In genomic region chr13:49494645-49495044, GRCh38 we compare ENCODE assay signal across 8 cellular contexts. TPM values are rescaled to one million over a fixed set of nuclear protein-coding genes. Genes with fewer than 3 reads are reported as not detected.
DNase-seq lines count a peak whose midpoint lies in the region; ATAC-seq, FAIRE-seq and TF ChIP-seq lines count a peak whose summit lies in the region.

No MANE protein-coding gene starts in this region.

- H3K4me1 Mint-ChIP-seq in CD4-positive, CD25-positive, alpha-beta regulatory T cell: peaks cover 27 to 50% (median 35%) of the 10 kb centered on the region in 4 donors
- H3K4me1 Mint-ChIP-seq in neural progenitor cell: peaks cover 2% of the 10 kb centered on the region

- H3K9ac ChIP-seq in mammary epithelial cell (ENCODE audit: insufficient read depth, low read length) (no peak overlapping the region), neural progenitor cell (no peak overlapping the region)

- no peak for FAIRE-seq in GM12892 (lab: Jason Lieb, UNC)

- TF ChIP-seq CTCF in mammary epithelial cell (conservative IDR thresholded peaks at IDR 0.05 in 1 of 2, IDR thresholded peaks at IDR 0.05 in 1 of 2; ENCODE audit: extremely low read depth in 1 of 2, insufficient read depth in 1 of 2, low read depth in 1 of 2, low read length in 2 of 2) (no peak), neural progenitor cell (IDR thresholded peaks at IDR 0.05) (no peak)

- dilution Hi-C loops in mammary epithelial cell (cut with HindIII; ENCODE audit: low sequenced_read_pairs): no loop called here

- TF ChIP-seq POLR2A in GM12892 (IDR thresholded peaks at IDR 0.05; ENCODE audit: low read depth, low read length): no peak

- peaks cover 31% of the 10 kb centered on the region for H3F3A ChIP-seq in neural progenitor cell (ENCODE audit: low read depth)

- intact Hi-C loops in mammary epithelial cell (cut with micrococcal nuclease): loop anchor here (5.0 kb wide), 1 partner anchor 113 kb away; no protein-coding TSS in a partner anchor

- no peaks in the 10 kb centered on the region for H3K27me3 Mint-ChIP-seq in CD4-positive, CD25-positive, alpha-beta regulatory T cell
- H3K27me3 Mint-ChIP-seq in neural progenitor cell (ENCODE audit: insufficient read depth, low read depth): no peaks in the 10 kb centered on the region

- peak overlapping the region; percentile 60 for H3K4me3 ChIP-seq in CD4-positive, CD25-positive, alpha-beta regulatory T cell (ENCODE audit: low read depth, low read length)
- peak overlapping the region; percentile 19 to 76 (median 57) for H3K4me3 ChIP-seq in mammary epithelial cell (replicated peaks in 1 of 3; ENCODE audit: insufficient read depth in 1 of 3, low read depth in 2 of 3, low read length in 3 of 3)
- peak overlapping the region; percentile 48 for H3K4me3 ChIP-seq in neural progenitor cell

- peaks cover 46% of the 10 kb centered on the region for H3K4me1 ChIP-seq in CD4-positive, CD25-positive, alpha-beta regulatory T cell (ENCODE audit: control insufficient read depth, insufficient read depth, low read length, poor library complexity, severe bottlenecking)
- H3K4me1 ChIP-seq in mammary epithelial cell (ENCODE audit: insufficient read depth, low read length) (peaks cover 20% of the 10 kb centered on the region), neural progenitor cell (no peaks in the 10 kb centered on the region)

- H2AFZ ChIP-seq in mammary epithelial cell (ENCODE audit: low read depth, low read length): no peak overlapping the region
- peak overlapping the region; percentile 97 for H2AFZ ChIP-seq in neural progenitor cell (replicated peaks)

- no peaks in the 10 kb centered on the region for H3K9me3 ChIP-seq in CD4-positive, CD25-positive, alpha-beta regulatory T cell (ENCODE audit: control insufficient read depth in 2 of 2, low read length in 2 of 2)
- no peaks in the 10 kb centered on the region for H3K9me3 ChIP-seq in KOPT-K1 (ENCODE audit: insufficient read depth, low read length, poor library complexity, severe bottlenecking)
- H3K9me3 ChIP-seq in mammary epithelial cell (replicated peaks; ENCODE audit: insufficient read depth, low read length): no peaks in the 10 kb centered on the region
- no peaks in the 10 kb centered on the region for H3K9me3 ChIP-seq in neural progenitor cell (ENCODE audit: low read depth)

- peak overlapping the region; percentile 91 for H3K27ac ChIP-seq in CD4-positive, CD25-positive, alpha-beta regulatory T cell (ENCODE audit: insufficient read depth, low read length, poor library complexity, severe bottlenecking)
- peak overlapping the region; percentile 83 for H3K27ac ChIP-seq in KOPT-K1 (ENCODE audit: low read depth, low read length, poor library complexity, severe bottlenecking)
- H3K27ac ChIP-seq in mammary epithelial cell (ENCODE audit: insufficient read depth, low read depth, low read length): peak overlapping the region; percentile 66
- H3K27ac ChIP-seq in neural progenitor cell: no peak overlapping the region

- H3K9me3 Mint-ChIP-seq in CD4-positive, CD25-positive, alpha-beta regulatory T cell: no peaks in the 10 kb centered on the region
- peaks cover 5% of the 10 kb centered on the region for H3K9me3 Mint-ChIP-seq in neural progenitor cell

- H3K4me2 ChIP-seq in mammary epithelial cell (ENCODE audit: insufficient read depth, low read depth, low read length) (peak overlapping the region; percentile 92), neural progenitor cell (peak overlapping the region; percentile 79)

- H3K36me3 Mint-ChIP-seq in CD4-positive, CD25-positive, alpha-beta regulatory T cell: peaks cover 18% of the 10 kb centered on the region
- peaks cover 5% of the 10 kb centered on the region for H3K36me3 Mint-ChIP-seq in neural progenitor cell

- peaks cover 3% of the 10 kb centered on the region for H3K36me3 ChIP-seq in CD4-positive, CD25-positive, alpha-beta regulatory T cell (ENCODE audit: control insufficient read depth, insufficient read depth, low read length)
- H3K36me3 ChIP-seq in KOPT-K1 (ENCODE audit: insufficient read depth, low read length) (peaks cover 24% of the 10 kb centered on the region), mammary epithelial cell (ENCODE audit: insufficient read depth, low read length) (peaks cover 5% of the 10 kb centered on the region), neural progenitor cell (no peaks in the 10 kb centered on the region)

- in situ Hi-C loops in mammary epithelial cell (cut with MboI; ENCODE audit: low sequenced_read_pairs in 2 of 2): no loop called here

- BruUV-seq in mammary epithelial cell (replicated peaks; lab: Mats Ljungman, UMichigan): no TSS peak

- peak overlapping the region; percentile 98 to 99 (median 99) for H3K4me3 Mint-ChIP-seq in CD4-positive, CD25-positive, alpha-beta regulatory T cell
- no peak overlapping the region for H3K4me3 Mint-ChIP-seq in neural progenitor cell

- no peaks in the 10 kb centered on the region for H3K79me2 ChIP-seq in mammary epithelial cell (ENCODE audit: insufficient read depth, low read length)
- no peaks in the 10 kb centered on the region for H3K79me2 ChIP-seq in neural progenitor cell (ENCODE audit: low read depth)

- H4K20me1 ChIP-seq in mammary epithelial cell (ENCODE audit: insufficient read depth, low read length) (no peaks in the 10 kb centered on the region), neural progenitor cell (ENCODE audit: low read depth) (no peaks in the 10 kb centered on the region)

- DNase-seq in CD4-positive, CD25-positive, alpha-beta regulatory T cell: peak in 1 of 3 donors; percentile 16
- DNase-seq in mammary epithelial cell: no peak
- no peak for DNase-seq in neural progenitor cell (ENCODE audit: low spot score)
- no peak for DNase-seq in NCI-H524 (lab: John Stamatoyannopoulos, UW)
- DNase-seq in left lobe of liver (ENCODE audit: low spot score): no peak
- DNase-seq in GM12892 (ENCODE audit: insufficient read length): no peak

- no peak for ATAC-seq in CD4-positive, CD25-positive, alpha-beta regulatory T cell (ENCODE audit: low read depth in 2 of 2)
- ATAC-seq in GM18858 (IDR thresholded peaks at IDR 0.05; ENCODE audit: unreplicated experiment): no peak
- no peak for ATAC-seq in left lobe of liver

- CTCF ChIA-PET in mammary epithelial cell (lab: Charles Lee; ENCODE audit: low non-redundant PET): no interaction called here

- H3K27ac Mint-ChIP-seq in CD4-positive, CD25-positive, alpha-beta regulatory T cell: peak overlapping the region in 2 of 3 donors; percentile 90 to 100
- no peak overlapping the region for H3K27ac Mint-ChIP-seq in neural progenitor cell

- H3K27me3 ChIP-seq in CD4-positive, CD25-positive, alpha-beta regulatory T cell (ENCODE audit: control insufficient read depth, insufficient read depth, low read length): no peaks in the 10 kb centered on the region
- H3K27me3 ChIP-seq in mammary epithelial cell (ENCODE audit: insufficient read depth, low read length) (no peaks in the 10 kb centered on the region), neural progenitor cell (no peaks in the 10 kb centered on the region)

- 66% methylated on average over 2 of the region's 2 CpGs for WGBS in mammary epithelial cell (ENCODE audit: low coverage, missing lambda C conversion rate)

RNA-seq across cellular contexts. Expression of gene PHF11, which starts 1.1 kb away (rescaled TPM):
- 122 TPM for total RNA-seq in CD4-positive, CD25-positive, alpha-beta regulatory T cell
- polyA plus RNA-seq in CD4-positive, CD25-positive, alpha-beta regulatory T cell: 100 to 1,000 TPM; 101 to 134 (median 115) TPM
- total RNA-seq in mammary epithelial cell: 10 to 100 TPM in 1 of 2 donors, 1 to 10 TPM in 1; 7.7 to 25.5 TPM
- polyA plus RNA-seq in mammary epithelial cell: 8.9 TPM
- polyA minus RNA-seq in mammary epithelial cell: not detected
- 4.9 and 6.6 TPM in 2 replicates for total RNA-seq in neural progenitor cell (ENCODE audit: low replicate concordance)
- 11.7 TPM for total RNA-seq in left lobe of liver
- 46.5 TPM for polyA plus RNA-seq in GM12892 (2012; ENCODE audit: missing spikeins)

RNA-seq across cellular contexts. Expression of gene SETDB2, which starts 50.6 kb away (rescaled TPM):
- 24.4 TPM for total RNA-seq in CD4-positive, CD25-positive, alpha-beta regulatory T cell
- 10 to 100 TPM; 11.0 to 23.0 (median 14.8) TPM for polyA plus RNA-seq in CD4-positive, CD25-positive, alpha-beta regulatory T cell
- total RNA-seq in mammary epithelial cell: 10 to 100 TPM in 1 of 2 donors, 1 to 10 TPM in 1; 8.1 to 10.2 TPM
- 2.2 TPM for polyA plus RNA-seq in mammary epithelial cell
- 4.1 TPM for polyA minus RNA-seq in mammary epithelial cell
- 7.1 and 9.5 TPM in 2 replicates for total RNA-seq in neural progenitor cell (ENCODE audit: low replicate concordance)
- total RNA-seq in left lobe of liver: 4.9 TPM
- 7.3 TPM for polyA plus RNA-seq in GM12892 (2012; ENCODE audit: missing spikeins)

RNA-seq across cellular contexts. Expression of gene CAB39L, which starts 50.8 kb away (rescaled TPM):
- total RNA-seq in CD4-positive, CD25-positive, alpha-beta regulatory T cell: 3.0 TPM
- 10 to 100 TPM in 2 of 4 donors, 1 to 10 TPM in 2; 6.9 to 13.9 (median 10.0) TPM for polyA plus RNA-seq in CD4-positive, CD25-positive, alpha-beta regulatory T cell
- total RNA-seq in mammary epithelial cell (1 to 10 TPM; 5.7 to 8.0 TPM), neural progenitor cell (ENCODE audit: low replicate concordance) (15.1 and 18.1 TPM in 2 replicates), left lobe of liver (2.4 TPM)
- 3.6 TPM for polyA plus RNA-seq in mammary epithelial cell
- polyA minus RNA-seq in mammary epithelial cell: 1.6 TPM
- 2.7 TPM for polyA plus RNA-seq in GM12892 (2012; ENCODE audit: missing spikeins)
